17 cellular contexts compared by ENCODE assay signal in the genomic region with DNA sequence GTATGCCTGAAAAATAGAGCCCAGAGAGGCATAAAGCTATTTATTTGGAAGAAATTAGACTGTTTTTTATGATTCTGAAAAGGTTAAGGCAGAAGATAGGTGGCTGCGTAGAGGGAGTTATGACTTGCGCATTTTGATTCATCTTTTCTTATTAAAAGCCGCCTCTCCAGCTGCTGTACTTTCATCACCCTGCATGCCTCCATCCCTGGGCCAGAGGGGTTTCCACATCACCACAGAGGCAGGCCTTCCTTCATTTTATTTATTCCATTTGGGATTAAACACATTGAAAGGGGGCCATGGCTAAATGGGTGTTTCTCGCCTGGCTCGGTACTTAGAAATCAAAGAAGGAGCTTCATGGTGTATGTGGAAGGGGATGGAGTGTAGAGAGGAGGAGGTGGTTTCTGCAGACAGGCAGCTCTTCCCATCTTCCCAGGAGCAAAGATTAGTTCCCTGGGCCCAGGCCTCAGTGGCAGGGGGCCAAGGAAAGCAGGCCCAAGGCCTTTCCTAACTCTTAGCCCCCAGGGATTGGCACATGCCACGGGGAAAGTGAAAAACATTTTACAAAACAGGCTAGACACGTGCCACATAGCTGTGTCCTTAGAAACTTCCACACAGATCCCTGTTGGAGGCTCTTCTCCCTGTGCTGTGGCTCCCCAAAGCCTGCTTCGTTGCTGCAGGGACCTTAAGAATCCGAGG. TPM values are rescaled to one million over a fixed set of nuclear protein-coding genes. Genes with fewer than 3 reads are reported as not detected.
DNase-seq lines count a peak whose midpoint lies in the region; FAIRE-seq and TF ChIP-seq lines count a peak whose summit lies in the region.
"Had no signal": no experiment of that assay in that cellular context is flagged by ENCODE, and none has a peak within 500 bp of the region (broad histone marks: within the 10 kb centered on the region; RNA-seq: fewer than 3 reads in every experiment).

No MANE protein-coding gene starts in this region.

- no peak for TF ChIP-seq CTCF in D721Med (IDR thresholded peaks at IDR 0.05; ENCODE audit: insufficient read depth, missing control alignments)
- no peak for TF ChIP-seq CTCF in endodermal cell (conservative IDR thresholded peaks at IDR 0.05)

- peaks cover 22% of the 10 kb centered on the region for H3K27me3 ChIP-seq in endodermal cell (ENCODE audit: control insufficient read depth, insufficient read depth, low read length, poor library complexity, severe bottlenecking)
- H3K27me3 ChIP-seq in CD4-positive, alpha-beta memory T cell (ENCODE audit: insufficient read depth, low read length), result no peaks in the 10 kb centered on the region

- 61 to 70% methylated on average over 3 to 9 of the region's 9 CpGs for WGBS in endodermal cell (ENCODE audit: insufficient coverage in 1 of 2, insufficient read length in 1 of 2), 2 experiments

- H3K9me3 Mint-ChIP-seq in endodermal cell, result no peaks in the 10 kb centered on the region
- H3K9me3 Mint-ChIP-seq in CD4-positive, alpha-beta memory T cell, result peaks cover 0 to 2% (median 0%) of the 10 kb centered on the region in 8 donors
- H3K9me3 Mint-ChIP-seq: activated CD4-positive, alpha-beta memory T cell treated with anti-CD3 and anti-CD28 coated beads for 36 hours; activated T-helper 1 cell treated with anti-CD3 and anti-CD28 coated beads, Interleukin-12 subunit alpha, Interleukin-12 subunit beta, Interleukin-2, Interleukin-4 antibody, amounts not matched to agents 30 ng/mL and 10 ng/mL and 1 ng/mL, durations not matched to agents 14 hours and 24 hours and 36 hours; memory B cell had no signal

- POLR2A ChIA-PET in CD4-positive, alpha-beta memory T cell (lab: Charles Lee; ENCODE audit: partially characterized antibody), result no interaction called here

- H3K36me3 ChIP-seq in endodermal cell (ENCODE audit: control insufficient read depth, insufficient read depth, low read length), result no peaks in the 10 kb centered on the region
- no peaks in the 10 kb centered on the region for H3K36me3 ChIP-seq in CD4-positive, alpha-beta memory T cell (ENCODE audit: insufficient read depth, low read length)

- H3K4me3 ChIP-seq in endodermal cell (ENCODE audit: low read length), result no peak overlapping the region
- H3K4me3 ChIP-seq in CD4-positive, alpha-beta memory T cell (ENCODE audit: low read length in 2 of 2), result no peak overlapping the region

- peak overlapping the region; percentile 86 for H3K27ac ChIP-seq in endodermal cell (ENCODE audit: low read depth, low read length)
- no peak overlapping the region for H3K27ac ChIP-seq in CD4-positive, alpha-beta memory T cell (ENCODE audit: low read depth, low read length)

- CTCF ChIA-PET in CD4-positive, alpha-beta memory T cell (lab: Charles Lee; ENCODE audit: partially characterized antibody), result no interaction called here

- no peak overlapping the region for H3K4me3 Mint-ChIP-seq in endodermal cell
- no peak overlapping the region for H3K4me3 Mint-ChIP-seq in CD4-positive, alpha-beta memory T cell
- H3K4me3 Mint-ChIP-seq: activated CD4-positive, alpha-beta memory T cell treated with anti-CD3 and anti-CD28 coated beads for 36 hours; activated T-helper 1 cell treated with anti-CD3 and anti-CD28 coated beads, Interleukin-12 subunit alpha, Interleukin-12 subunit beta, Interleukin-2, Interleukin-4 antibody, amounts not matched to agents 30 ng/mL and 10 ng/mL and 1 ng/mL, durations not matched to agents 14 hours and 24 hours and 36 hours; memory B cell had no signal

- H3K36me3 Mint-ChIP-seq in endodermal cell (ENCODE audit: low read depth), result no peaks in the 10 kb centered on the region
- H3K36me3 Mint-ChIP-seq in CD4-positive, alpha-beta memory T cell, result no peaks in the 10 kb centered on the region
- H3K36me3 Mint-ChIP-seq: activated CD4-positive, alpha-beta memory T cell treated with anti-CD3 and anti-CD28 coated beads for 36 hours; memory B cell had no signal

- DNase-seq in D721Med (ENCODE audit: insufficient read length, low spot score) (no peak), NCI-H2171 (lab: John Stamatoyannopoulos, UW) (peak; percentile 87), endodermal cell (no peak), myocyte (ENCODE audit: low read depth) (peak; percentile 53), Ammon's horn (ENCODE audit: low spot score) (no peak), Kasumi-1 (lab: John Stamatoyannopoulos, UW) (no peak), GM19238 (ENCODE audit: insufficient read length, low spot score) (no peak)
- no peak for DNase-seq in CD4-positive, alpha-beta memory T cell
- DNase-seq: activated CD4-positive, alpha-beta memory T cell treated with anti-CD3 and anti-CD28 coated beads for 36 hours; NCI-H1105; RPMI8226; T-helper 9 cell; trophoblast cell had no signal

- H3K27me3 Mint-ChIP-seq in endodermal cell (ENCODE audit: insufficient read depth), result peaks cover 3% of the 10 kb centered on the region
- H3K27me3 Mint-ChIP-seq in CD4-positive, alpha-beta memory T cell, result peaks cover 8 to 15% of the 10 kb centered on the region in 2 donors

- intact Hi-C loops in CD4-positive, alpha-beta memory T cell (cut with micrococcal nuclease), result no loop called here

- no peak overlapping the region for H3K27ac Mint-ChIP-seq in endodermal cell
- H3K27ac Mint-ChIP-seq in CD4-positive, alpha-beta memory T cell, result no peak overlapping the region
- H3K27ac Mint-ChIP-seq: activated CD4-positive, alpha-beta memory T cell treated with anti-CD3 and anti-CD28 coated beads for 36 hours; activated T-helper 1 cell treated with anti-CD3 and anti-CD28 coated beads, Interleukin-12 subunit alpha, Interleukin-12 subunit beta, Interleukin-2, Interleukin-4 antibody, amounts not matched to agents 30 ng/mL and 10 ng/mL and 1 ng/mL, durations not matched to agents 14 hours and 24 hours and 36 hours; memory B cell had no signal

- peaks cover 52% of the 10 kb centered on the region for H3K4me1 Mint-ChIP-seq in endodermal cell
- H3K4me1 Mint-ChIP-seq in CD4-positive, alpha-beta memory T cell, result no peaks in the 10 kb centered on the region
- H3K4me1 Mint-ChIP-seq: memory B cell had no signal

- H3K9ac ChIP-seq in endodermal cell (ENCODE audit: extremely low read depth, low read length, poor library complexity, severe bottlenecking), result no peak overlapping the region

- H3K9me3 ChIP-seq in endodermal cell (ENCODE audit: control insufficient read depth, low read length), result no peaks in the 10 kb centered on the region
- H3K9me3 ChIP-seq in CD4-positive, alpha-beta memory T cell (ENCODE audit: control insufficient read depth in 1 of 2, low read length in 2 of 2), result no peaks in the 10 kb centered on the region

- H3K4me1 ChIP-seq in endodermal cell (ENCODE audit: control insufficient read depth, insufficient read depth, low read length), result peaks cover 13% of the 10 kb centered on the region
- no peaks in the 10 kb centered on the region for H3K4me1 ChIP-seq in CD4-positive, alpha-beta memory T cell (ENCODE audit: insufficient read depth, low read length)

- peak; percentile 68 for FAIRE-seq in D721Med (lab: Jason Lieb, UNC)
- FAIRE-seq: HepG2 had no signal

RNA-seq across cellular contexts. Expression of a gene that starts 14.7 kb away (rescaled TPM):
- total RNA-seq in endodermal cell (10 to 100 TPM in 1 of 2 donors, 1 to 10 TPM in 1; 5.6 to 25.0 TPM), myocyte (not detected in 2 replicates)
- 7.7 TPM for polyA plus RNA-seq in endodermal cell (2013, experiment 1 of 2)
- 8.9 TPM for polyA plus RNA-seq in endodermal cell (2013, experiment 2 of 2)
- not detected for polyA plus RNA-seq in myocyte (2012)
- not detected for total RNA-seq in CD4-positive, alpha-beta memory T cell
- polyA plus RNA-seq in CD4-positive, alpha-beta memory T cell, result not detected
- total RNA-seq: activated T-helper 1 cell treated with anti-CD3 and anti-CD28 coated beads, Interleukin-12 subunit alpha, Interleukin-12 subunit beta, Interleukin-2, Interleukin-4 antibody, amounts not matched to agents 30 ng/mL and 10 ng/mL and 1 ng/mL, durations not matched to agents 14 hours and 24 hours and 36 hours; HepG2; osteoblast had no signal
- polyA plus RNA-seq: HepG2 had no signal

Comparison
In these comparisons a context has a peak if more than half of its experiments do, and no peak if none do; other contexts are left out.
1. DNase-seq: peak in NCI-H2171 (single experiment) and myocyte (single experiment); none in D721Med (single experiment), endodermal cell (single experiment), Ammon's horn (single experiment), Kasumi-1 (0 of 2), GM19238 (single experiment) and CD4-positive, alpha-beta memory T cell (0 of 5).